1 cellular context compared by ENCODE assay signal in genomic region chr9:120377268-120378150, GRCh38.
TF ChIP-seq lines count a peak whose summit lies in the region.

No MANE protein-coding gene starts in this region.

TF ChIP-seq in K562, 482 proteins besides CTCF, POLR2A, EP300 and RAD21 (continued from another document):
- TF ChIP-seq TSHZ1 (CRISPR knock-in tag; IDR thresholded peaks at IDR 0.05) (no peak), SMARCA5 (IDR thresholded peaks at IDR 0.05) (no peak), MEF2D (tag; conservative IDR thresholded peaks at IDR 0.05; ENCODE audit: low read depth) (no peak), NELFE (IDR thresholded peaks at IDR 0.05; ENCODE audit: insufficient read depth, insufficient read length) (no peak), SNIP1 (IDR thresholded peaks at IDR 0.05; ENCODE audit: low read depth) (no peak), E2F6 (IDR thresholded peaks at IDR 0.05; ENCODE audit: borderline replicate concordance in 1 of 2, extremely low read depth in 1 of 2, insufficient read depth in 1 of 2, insufficient read length in 1 of 2, low read depth in 1 of 2, low read length in 1 of 2, poor library complexity in 1 of 2, severe bottlenecking in 1 of 2) (peak in 1 of 2 experiments; percentile 53), MECOM (CRISPR knock-in tag; IDR thresholded peaks at IDR 0.05) (no peak), E2F4 (CRISPR knock-in tag; IDR thresholded peaks at IDR 0.05; ENCODE audit: low read depth) (no peak), ZNF444 (CRISPR knock-in tag; IDR thresholded peaks at IDR 0.05) (no peak), ZNF217 (CRISPR knock-in tag; IDR thresholded peaks at IDR 0.05) (no peak), UBTF (IDR thresholded peaks at IDR 0.05; ENCODE audit: borderline replicate concordance in 1 of 2, low read depth in 2 of 2, low read length in 2 of 2) (no peak), JUN (IDR thresholded peaks at IDR 0.05; ENCODE audit: borderline replicate concordance, low read depth, low read length) (0 out of 2 replicates have a peak, but pooled peaks have one; percentile 16), JUN (CRISPR knock-in tag; IDR thresholded peaks at IDR 0.05; ENCODE audit: borderline replicate concordance) (no peak), AFF4 (CRISPR knock-in tag; IDR thresholded peaks at IDR 0.05) (no peak), TFE3 (CRISPR knock-in tag; IDR thresholded peaks at IDR 0.05) (peak; percentile 30; the same call in 1 of the 2 replicates), NRF1 (conservative IDR thresholded peaks at IDR 0.05 in 1 of 2, IDR thresholded peaks at IDR 0.05 in 1 of 2) (0 out of 4 replicates have a peak, but pooled peaks of 1 of the 2 experiments have one; percentile 15), YBX1 (IDR thresholded peaks at IDR 0.05) (no peak)
